In genomic region chr22:27515091-27515523, GRCh38 we compare ENCODE assay signal across 18 cellular contexts.
DNase-seq lines count a peak whose midpoint lies in the region; ATAC-seq and TF ChIP-seq lines count a peak whose summit lies in the region.
"Had no signal": no experiment of that assay in that cellular context is flagged by ENCODE, and none has a peak within 500 bp of the region (broad histone marks: within the 10 kb centered on the region; RNA-seq: fewer than 3 reads in every experiment).

No MANE protein-coding gene starts in this region.

- intact Hi-C loops in heart left ventricle (cut with DNase I) (loop anchor here in 4 of 10 donors (2.0 to 10.0 kb wide), 4 partner anchors 62 to 290 kb away; partner anchors contain the start of gene MN1 (in 1 of the 4)), sigmoid colon (cut with DNase I) (no loop called here)

- ATAC-seq in heart left ventricle (peak; percentile 66 to 82 (median 72)), HG02973 (IDR thresholded peaks at IDR 0.05; ENCODE audit: unreplicated experiment) (no peak), GM21717 (IDR thresholded peaks at IDR 0.05; ENCODE audit: unreplicated experiment) (no peak), GM21381 (IDR thresholded peaks at IDR 0.05; ENCODE audit: unreplicated experiment) (no peak)
- ATAC-seq: stimulated activated naive CD8-positive, alpha-beta T cell treated with anti-CD3 and anti-CD28 coated beads, Interleukin-15, amount 100 ng/mL, for 72 hours had no signal

- no peak overlapping the region for H3K4me3 ChIP-seq in coronary artery
- H3K4me3 ChIP-seq in heart left ventricle = no peak overlapping the region
- H3K4me3 ChIP-seq in sigmoid colon = no peak overlapping the region

- peaks cover 0 to 15% (median 0%) of the 10 kb centered on the region in 12 donors for H3K9me3 ChIP-seq in heart left ventricle
- no peaks in the 10 kb centered on the region for H3K9me3 ChIP-seq in sigmoid colon

- no peak for TF ChIP-seq CTCF in coronary artery (IDR thresholded peaks at IDR 0.05)
- no peak for TF ChIP-seq CTCF in heart left ventricle (IDR thresholded peaks at IDR 0.05)
- no peak for TF ChIP-seq CTCF in sigmoid colon (IDR thresholded peaks at IDR 0.05)

- WGBS in heart left ventricle, 4 donors = 57 to 72% (median 65%) methylated on average over 3 of the region's 3 CpGs
- WGBS in sigmoid colon, 2 donors = 65 to 79% methylated on average over 3 of the region's 3 CpGs

- TF ChIP-seq POLR2A in heart left ventricle (IDR thresholded peaks at IDR 0.05) (no peak), sigmoid colon (IDR thresholded peaks at IDR 0.05) (no peak)

- no peak for TF ChIP-seq EP300 in sigmoid colon (IDR thresholded peaks at IDR 0.05)

- H3K4me1 ChIP-seq in heart left ventricle (peaks cover 0 to 38% (median 8%) of the 10 kb centered on the region in 12 donors), sigmoid colon (peaks cover 0 to 9% (median 3%) of the 10 kb centered on the region in 4 donors)

- DNase-seq in coronary artery (ENCODE audit: low spot score) = peak; percentile 87
- peak in 4 of 5 donors; percentile 70 to 85 (median 78) for DNase-seq in heart left ventricle
- DNase-seq in sigmoid colon = peak; percentile 83
- DNase-seq in NCI-H526 treated with DMSO at 0.1 percent for 48 hours (lab: John Stamatoyannopoulos, UW) = no peak
- DNase-seq: activated CD4-positive, alpha-beta memory T cell treated with anti-CD3 and anti-CD28 coated beads for 36 hours; activated CD4-positive, CD25-positive, alpha-beta regulatory T cell; activated effector memory CD4-positive, alpha-beta T cell treated with anti-CD3 and anti-CD28 coated beads, Interleukin-2, amount 50 U/mL, for 16 hours; CD4-positive, alpha-beta memory T cell; Kasumi-1; NCI-H187; NCI-H2227 treated with DMSO at 0.1 percent for 48 hours; NCI-H774; occipital lobe; stimulated activated naive CD8-positive, alpha-beta T cell treated with anti-CD3 and anti-CD28 coated beads, Interleukin-15, amount 100 ng/mL, for 72 hours; T1000 had no signal

- H3K27ac ChIP-seq in coronary artery = peak overlapping the region; percentile 61 to 88
- H3K27ac ChIP-seq in heart left ventricle = peak overlapping the region in 7 of 12 donors; percentile 18 to 78 (median 67)
- peak overlapping the region; percentile 17 to 52 (median 36) for H3K27ac ChIP-seq in sigmoid colon

- H3K27me3 ChIP-seq in heart left ventricle (peaks cover 0 to 4% (median 0%) of the 10 kb centered on the region in 9 donors), sigmoid colon (no peaks in the 10 kb centered on the region)

- H3K36me3 ChIP-seq in heart left ventricle (no peaks in the 10 kb centered on the region), sigmoid colon (no peaks in the 10 kb centered on the region)

Comparison
In these comparisons a context has a peak if more than half of its experiments do, and no peak if none do; other contexts are left out.
1. ATAC-seq: peak in heart left ventricle (4 of 4); none in HG02973 (single experiment), GM21717 (single experiment) and GM21381 (single experiment).
2. Peak in every context shown above with its lines, with median percentiles within 50 percentile points of each other: H3K27ac ChIP-seq.